ENCODE assay signal across 8 cellular contexts in genomic region chr6:26284537-26285142, GRCh38.
DNase-seq lines count a peak whose midpoint lies in the region; ATAC-seq and TF ChIP-seq lines count a peak whose summit lies in the region.

No MANE protein-coding gene starts in this region.

- peak overlapping the region; percentile 93 to 98 (median 98) for H3K27ac Mint-ChIP-seq in CD8-positive, alpha-beta memory T cell

- CTCF ChIA-PET in CD8-positive, alpha-beta memory T cell (lab: Charles Lee): interaction anchor here (0.8 to 4.8 kb wide), 18 partner anchors 12 to 252 kb away, joined by 3 to 76 read pairs (median 4); a partner anchor contains a TSS

- peaks cover 0 to 22% (median 3%) of the 10 kb centered on the region in 3 donors for H3K36me3 Mint-ChIP-seq in CD8-positive, alpha-beta memory T cell

- H3K27me3 Mint-ChIP-seq in CD8-positive, alpha-beta memory T cell: peaks cover 0 to 20% of the 10 kb centered on the region in 2 donors

- H3K4me1 ChIP-seq in CD8-positive, alpha-beta memory T cell (ENCODE audit: insufficient read depth, low read length): peaks cover 15% of the 10 kb centered on the region

- H3K4me3 Mint-ChIP-seq in CD8-positive, alpha-beta memory T cell: peak overlapping the region; percentile 83 to 97 (median 89)

- peak; percentile 19 to 78 (median 51) for DNase-seq in CD8-positive, alpha-beta memory T cell
- DNase-seq in T-helper 22 cell (ENCODE audit: low read depth) (peak; percentile 20), cardiac fibroblast (ENCODE audit: low read depth in 2 of 2) (peak; percentile 73 to 79)
- peak; percentile 61 to 65 for DNase-seq in stimulated activated CD4-positive, alpha-beta T cell treated with anti-CD3 and anti-CD28 coated beads, Interleukin-2, amount 100 ng/mL, for 24 hours

- H3K4me3 ChIP-seq in CD8-positive, alpha-beta memory T cell (ENCODE audit: low read length): peak overlapping the region; percentile 75
- peak overlapping the region; percentile 68 to 74 for H3K4me3 ChIP-seq in cardiac fibroblast (replicated peaks in 1 of 2; ENCODE audit: low read depth in 2 of 2, low read length in 2 of 2)

- peak overlapping the region; percentile 97 for H3K27ac ChIP-seq in CD8-positive, alpha-beta memory T cell (ENCODE audit: low read depth, low read length)
- peak overlapping the region; percentile 99 for H3K27ac ChIP-seq in KOPT-K1 (ENCODE audit: low read depth, low read length, poor library complexity, severe bottlenecking)
- peak overlapping the region; percentile 82 for H3K27ac ChIP-seq in layer of hippocampus (ENCODE audit: low read depth, low read length)

- no peaks in the 10 kb centered on the region for H3K27me3 ChIP-seq in CD8-positive, alpha-beta memory T cell (ENCODE audit: insufficient read depth, low read length, poor library complexity, severe bottlenecking)
- no peaks in the 10 kb centered on the region for H3K27me3 ChIP-seq in layer of hippocampus (ENCODE audit: control insufficient read depth, insufficient read depth, low read length)

- POLR2A ChIA-PET in CD8-positive, alpha-beta memory T cell (lab: Charles Lee): interaction anchor here (0.6 to 4.4 kb wide), 46 partner anchors 12 to 1609 kb away, joined by 3 to 200 read pairs (median 6); a partner anchor contains a TSS

- no peaks in the 10 kb centered on the region for H3K9me3 ChIP-seq in CD8-positive, alpha-beta memory T cell (ENCODE audit: low read length)
- peaks cover 22% of the 10 kb centered on the region for H3K9me3 ChIP-seq in KOPT-K1 (ENCODE audit: insufficient read depth, low read length, poor library complexity, severe bottlenecking)

- no peak for ATAC-seq in HG02623 (IDR thresholded peaks at IDR 0.05; ENCODE audit: unreplicated experiment)
- ATAC-seq in GM21515 (IDR thresholded peaks at IDR 0.05; ENCODE audit: unreplicated experiment): no peak

- H3K9me3 Mint-ChIP-seq in CD8-positive, alpha-beta memory T cell: peaks cover 0 to 6% (median 4%) of the 10 kb centered on the region in 5 donors

- TF ChIP-seq CTCF in cardiac fibroblast (IDR thresholded peaks at IDR 0.05; ENCODE audit: low read depth, low read length): no peak

- H3K36me3 ChIP-seq in CD8-positive, alpha-beta memory T cell (ENCODE audit: insufficient read depth, low read length): no peaks in the 10 kb centered on the region
- no peaks in the 10 kb centered on the region for H3K36me3 ChIP-seq in KOPT-K1 (ENCODE audit: insufficient read depth, low read length)

- H3K4me1 Mint-ChIP-seq in CD8-positive, alpha-beta memory T cell: peaks cover 22 to 29% (median 23%) of the 10 kb centered on the region in 3 donors

Comparison
In these comparisons a context has a peak if more than half of its experiments do, and no peak if none do; other contexts are left out.
1. DNase-seq: peak in every context shown above with its lines; median percentile 76 in cardiac fibroblast; 63 in stimulated activated CD4-positive, alpha-beta T cell treated with anti-CD3 and anti-CD28 coated beads, Interleukin-2, amount 100 ng/mL, for 24 hours; 51 in CD8-positive, alpha-beta memory T cell; 20 in T-helper 22 cell.